1 cellular context compared by ENCODE assay signal in genomic region chr9:92359380-92360007, GRCh38.
TF ChIP-seq lines count a peak whose summit lies in the region.

No MANE protein-coding gene starts in this region.

TF ChIP-seq in HepG2, 621 proteins besides CTCF, POLR2A, EP300 and RAD21:
- TF ChIP-seq ATAD3A (CRISPR knock-in tag; IDR thresholded peaks at IDR 0.05) (no peak), KMT2B (CRISPR knock-in tag; IDR thresholded peaks at IDR 0.05) (no peak), IRF9 (CRISPR knock-in tag; IDR thresholded peaks at IDR 0.05; ENCODE audit: borderline replicate concordance) (no peak), ZNF121 (CRISPR knock-in tag; IDR thresholded peaks at IDR 0.05) (no peak), ZSCAN12 (CRISPR knock-in tag; IDR thresholded peaks at IDR 0.05) (no peak), ZNF577 (CRISPR knock-in tag; IDR thresholded peaks at IDR 0.05; ENCODE audit: borderline replicate concordance, low read depth) (no peak), ZNF629 (CRISPR knock-in tag; conservative IDR thresholded peaks at IDR 0.05) (no peak), ZNF235 (CRISPR knock-in tag; IDR thresholded peaks at IDR 0.05; ENCODE audit: borderline replicate concordance) (no peak), ZNF280D (CRISPR knock-in tag; IDR thresholded peaks at IDR 0.05) (no peak)
- TF ChIP-seq, protein P1, sequence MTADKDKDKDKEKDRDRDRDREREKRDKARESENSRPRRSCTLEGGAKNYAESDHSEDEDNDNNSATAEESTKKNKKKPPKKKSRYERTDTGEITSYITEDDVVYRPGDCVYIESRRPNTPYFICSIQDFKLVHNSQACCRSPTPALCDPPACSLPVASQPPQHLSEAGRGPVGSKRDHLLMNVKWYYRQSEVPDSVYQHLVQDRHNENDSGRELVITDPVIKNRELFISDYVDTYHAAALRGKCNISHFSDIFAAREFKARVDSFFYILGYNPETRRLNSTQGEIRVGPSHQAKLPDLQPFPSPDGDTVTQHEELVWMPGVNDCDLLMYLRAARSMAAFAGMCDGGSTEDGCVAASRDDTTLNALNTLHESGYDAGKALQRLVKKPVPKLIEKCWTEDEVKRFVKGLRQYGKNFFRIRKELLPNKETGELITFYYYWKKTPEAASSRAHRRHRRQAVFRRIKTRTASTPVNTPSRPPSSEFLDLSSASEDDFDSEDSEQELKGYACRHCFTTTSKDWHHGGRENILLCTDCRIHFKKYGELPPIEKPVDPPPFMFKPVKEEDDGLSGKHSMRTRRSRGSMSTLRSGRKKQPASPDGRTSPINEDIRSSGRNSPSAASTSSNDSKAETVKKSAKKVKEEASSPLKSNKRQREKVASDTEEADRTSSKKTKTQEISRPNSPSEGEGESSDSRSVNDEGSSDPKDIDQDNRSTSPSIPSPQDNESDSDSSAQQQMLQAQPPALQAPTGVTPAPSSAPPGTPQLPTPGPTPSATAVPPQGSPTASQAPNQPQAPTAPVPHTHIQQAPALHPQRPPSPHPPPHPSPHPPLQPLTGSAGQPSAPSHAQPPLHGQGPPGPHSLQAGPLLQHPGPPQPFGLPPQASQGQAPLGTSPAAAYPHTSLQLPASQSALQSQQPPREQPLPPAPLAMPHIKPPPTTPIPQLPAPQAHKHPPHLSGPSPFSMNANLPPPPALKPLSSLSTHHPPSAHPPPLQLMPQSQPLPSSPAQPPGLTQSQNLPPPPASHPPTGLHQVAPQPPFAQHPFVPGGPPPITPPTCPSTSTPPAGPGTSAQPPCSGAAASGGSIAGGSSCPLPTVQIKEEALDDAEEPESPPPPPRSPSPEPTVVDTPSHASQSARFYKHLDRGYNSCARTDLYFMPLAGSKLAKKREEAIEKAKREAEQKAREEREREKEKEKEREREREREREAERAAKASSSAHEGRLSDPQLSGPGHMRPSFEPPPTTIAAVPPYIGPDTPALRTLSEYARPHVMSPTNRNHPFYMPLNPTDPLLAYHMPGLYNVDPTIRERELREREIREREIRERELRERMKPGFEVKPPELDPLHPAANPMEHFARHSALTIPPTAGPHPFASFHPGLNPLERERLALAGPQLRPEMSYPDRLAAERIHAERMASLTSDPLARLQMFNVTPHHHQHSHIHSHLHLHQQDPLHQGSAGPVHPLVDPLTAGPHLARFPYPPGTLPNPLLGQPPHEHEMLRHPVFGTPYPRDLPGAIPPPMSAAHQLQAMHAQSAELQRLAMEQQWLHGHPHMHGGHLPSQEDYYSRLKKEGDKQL (CRISPR knock-in tag; IDR thresholded peaks at IDR 0.05; ENCODE audit: low read depth): no peak
